ENCODE assay signal across 14 cellular contexts in the genomic region with DNA sequence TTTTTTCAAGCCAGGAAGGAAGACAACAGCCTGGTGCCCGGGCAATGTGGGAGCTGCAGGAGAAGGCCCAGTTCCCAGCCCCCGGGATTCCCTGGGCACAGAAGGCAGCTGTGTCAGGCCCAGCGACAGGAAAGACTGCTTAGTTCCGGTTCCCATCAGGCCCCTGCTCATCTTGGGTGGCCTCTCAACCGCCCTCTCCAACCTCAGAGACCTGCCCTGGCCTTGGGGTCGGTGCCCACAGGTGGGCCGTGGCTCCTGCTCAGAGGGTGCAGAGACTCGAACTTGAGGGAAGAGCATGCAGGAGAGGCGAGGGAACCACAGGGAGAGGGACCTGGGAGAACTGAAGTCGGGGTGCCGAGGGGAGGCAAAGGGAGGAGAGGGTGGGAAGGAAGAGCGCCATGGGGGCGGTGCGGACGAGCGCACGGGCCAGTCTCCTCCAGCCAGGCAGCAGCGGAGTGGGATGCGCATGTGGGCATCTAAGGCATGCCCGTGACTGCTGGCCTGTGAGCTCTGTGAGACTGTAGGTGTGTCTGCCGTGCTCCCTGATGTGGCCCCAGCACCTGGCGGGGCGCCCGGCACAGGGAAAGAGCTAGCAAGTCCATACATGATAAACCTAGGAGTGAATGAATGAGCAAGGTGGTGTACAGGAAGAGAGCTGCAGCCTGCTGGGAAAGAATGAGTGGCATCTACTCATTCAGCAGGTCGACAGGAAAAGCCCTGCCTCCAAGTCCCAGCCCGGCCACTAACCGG. TPM values are rescaled to one million over a fixed set of nuclear protein-coding genes. Genes with fewer than 3 reads are reported as not detected.
A peak's percentile ranks its signal among the peaks of the same experiment; 100 is the strongest.
DNase-seq lines count a peak whose midpoint lies in the region; TF ChIP-seq lines count a peak whose summit lies in the region.
"Had no signal": no experiment of that assay in that cellular context is flagged by ENCODE, and none has a peak within 500 bp of the region (broad histone marks: within the 10 kb centered on the region; RNA-seq: fewer than 3 reads in every experiment).

No MANE protein-coding gene starts in this region.

- H3K4me2 ChIP-seq in GM23248 (ENCODE audit: unreplicated experiment) (no peak overlapping the region), trophoblast cell (ENCODE audit: low read length) (no peak overlapping the region)

- H3K79me2 ChIP-seq in GM23248 (ENCODE audit: insufficient read depth): peaks cover 95% of the 10 kb centered on the region
- peaks cover 2% of the 10 kb centered on the region for H3K79me2 ChIP-seq in trophoblast cell (ENCODE audit: control insufficient read depth, insufficient read depth, low read length, poor library complexity)

- no peaks in the 10 kb centered on the region for H3K9me3 ChIP-seq in GM23248 (ENCODE audit: low read depth)
- H3K9me3 ChIP-seq in endodermal cell (ENCODE audit: control insufficient read depth, low read length): no peaks in the 10 kb centered on the region
- no peaks in the 10 kb centered on the region for H3K9me3 ChIP-seq in trophoblast cell (ENCODE audit: insufficient read depth, low read depth, low read length)
- no peaks in the 10 kb centered on the region for H3K9me3 ChIP-seq in HAP-1

- H3K79me1 ChIP-seq in trophoblast cell (ENCODE audit: low read length): no peaks in the 10 kb centered on the region

- H3K27me3 ChIP-seq in GM23248 (replicated peaks; ENCODE audit: insufficient read depth): no peaks in the 10 kb centered on the region
- H3K27me3 ChIP-seq in endodermal cell (ENCODE audit: control insufficient read depth, insufficient read depth, low read length, poor library complexity, severe bottlenecking): no peaks in the 10 kb centered on the region
- H3K27me3 ChIP-seq in trophoblast cell (ENCODE audit: insufficient read depth, low read length): no peaks in the 10 kb centered on the region
- H3K27me3 ChIP-seq in HAP-1 (ENCODE audit: low read depth): no peaks in the 10 kb centered on the region

- H3K36me3 Mint-ChIP-seq in endodermal cell (ENCODE audit: low read depth): peaks cover 57% of the 10 kb centered on the region

- no peak overlapping the region for H3K4ac ChIP-seq in trophoblast cell (ENCODE audit: low read depth, low read length)

- no peak overlapping the region for H3K9ac ChIP-seq in GM23248
- H3K9ac ChIP-seq in endodermal cell (ENCODE audit: extremely low read depth, low read length, poor library complexity, severe bottlenecking): no peak overlapping the region
- no peak overlapping the region for H3K9ac ChIP-seq in trophoblast cell (ENCODE audit: low read length)

- in situ Hi-C loops in GM23248 (cut with MboI) (no loop called here), HAP-1 (cut with MboI; ENCODE audit: low sequenced_read_pairs) (no loop called here)

- H4K8ac ChIP-seq in trophoblast cell (ENCODE audit: low read depth, low read length): no peak overlapping the region

- no peaks in the 10 kb centered on the region for H3K9me2 ChIP-seq in GM23248 (ENCODE audit: insufficient read depth)

- H3K4me3 ChIP-seq in GM23248 (no peak overlapping the region), endodermal cell (ENCODE audit: low read length) (no peak overlapping the region), trophoblast cell (ENCODE audit: low read depth, low read length) (no peak overlapping the region), HAP-1 (no peak overlapping the region)

- H3K36me3 ChIP-seq in GM23248 (ENCODE audit: low read depth) (peaks cover 68% of the 10 kb centered on the region), endodermal cell (ENCODE audit: control insufficient read depth, insufficient read depth, low read length) (peaks cover 59% of the 10 kb centered on the region), trophoblast cell (ENCODE audit: control insufficient read depth in 1 of 2, insufficient read depth in 2 of 2, low read length in 2 of 2) (peaks cover 67 to 73% of the 10 kb centered on the region in 2 experiments), HAP-1 (replicated peaks) (peaks cover 21% of the 10 kb centered on the region)

- H3K14ac ChIP-seq in trophoblast cell (ENCODE audit: low read length): no peak overlapping the region

- no peak overlapping the region for H3K23ac ChIP-seq in trophoblast cell (ENCODE audit: low read length)

- H4K91ac ChIP-seq in trophoblast cell (ENCODE audit: low read depth, low read length): no peak overlapping the region

- H2BK5ac ChIP-seq in trophoblast cell (ENCODE audit: low read depth, low read length, poor library complexity): no peak overlapping the region

- no peaks in the 10 kb centered on the region for H3K4me1 Mint-ChIP-seq in endodermal cell

- no peak overlapping the region for H2BK12ac ChIP-seq in trophoblast cell (ENCODE audit: low read length)

- H3K27ac ChIP-seq in GM23248 (0 out of 2 replicates have a peak overlapping the region, but pooled peaks have one; percentile 82), endodermal cell (ENCODE audit: low read depth, low read length) (no peak overlapping the region), trophoblast cell (ENCODE audit: low read depth, low read length) (no peak overlapping the region)

- H2AFZ ChIP-seq in GM23248 (no peak overlapping the region), trophoblast cell (ENCODE audit: insufficient read depth, low read length, poor library complexity) (peak overlapping the region; percentile 3)

- no peak for TF ChIP-seq CTCF in endodermal cell (conservative IDR thresholded peaks at IDR 0.05)

- 79 to 86% methylated on average over 20 to 27 of the region's 27 CpGs for WGBS in GM23248 (ENCODE audit: low coverage in 1 of 2, low lambda C conversion rate in 2 of 2, missing lambda C conversion rate in 2 of 2), 2 experiments
- WGBS in endodermal cell (ENCODE audit: insufficient coverage in 1 of 2, insufficient read length in 1 of 2), 2 experiments: 91 to 94% methylated on average over 21 to 27 of the region's 27 CpGs
- no CpG with 5 or more reads among the region's 27 CpGs for WGBS in trophoblast cell (ENCODE audit: extremely low coverage, insufficient coverage, insufficient read length)

- DNase-seq in GM23248 (peak; percentile 8), NCI-H2171 (lab: John Stamatoyannopoulos, UW) (peak; percentile 74), endodermal cell (no peak), trophoblast cell (no peak), HAP-1 (ENCODE audit: low spot score in 2 of 2) (no peak), COLO829 (ENCODE audit: low spot score) (no peak), DMS53 (lab: John Stamatoyannopoulos, UW) (no peak)
- no peak for DNase-seq in activated CD4-positive, CD25-positive, alpha-beta regulatory T cell treated with anti-CD3 and anti-CD28 coated beads, Interleukin-2, amount 50 U/mL, for 72 hours
- DNase-seq: activated CD4-positive, alpha-beta T cell treated with anti-CD3 and anti-CD28 coated beads, Interleukin-2, amount 50 U/mL, for 48 hours; activated gamma-delta T cell; NCI-H446 treated with DMSO at 0.1 percent for 48 hours; stimulated activated CD4-positive, alpha-beta T cell treated with anti-CD3 and anti-CD28 coated beads, Interleukin-2, amount 100 ng/mL, for 48 hours; stimulated activated naive CD4-positive, alpha-beta T cell had no signal

- H4K20me1 ChIP-seq in GM23248 (ENCODE audit: insufficient read depth): no peaks in the 10 kb centered on the region

- H4K12ac ChIP-seq in trophoblast cell (ENCODE audit: low read depth, low read length): no peak overlapping the region

- H3K9me3 Mint-ChIP-seq in endodermal cell: no peaks in the 10 kb centered on the region

- H3K27me3 Mint-ChIP-seq in endodermal cell (ENCODE audit: insufficient read depth): no peaks in the 10 kb centered on the region
- H3K27me3 Mint-ChIP-seq: progenitor cell of endocrine pancreas had no signal

- H2BK120ac ChIP-seq in trophoblast cell (ENCODE audit: insufficient read depth, low read length, poor library complexity): no peak overlapping the region

- H3K18ac ChIP-seq in trophoblast cell (ENCODE audit: low read length): peak overlapping the region; percentile 19

- peak overlapping the region; percentile 44 for H3K27ac Mint-ChIP-seq in endodermal cell

- peaks cover 14% of the 10 kb centered on the region for H3F3A ChIP-seq in GM23248 (ENCODE audit: insufficient read depth)

- no peak overlapping the region for H3K4me3 Mint-ChIP-seq in endodermal cell

- H2AK5ac ChIP-seq in trophoblast cell (ENCODE audit: low read length): no peak overlapping the region

- peaks cover 16% of the 10 kb centered on the region for H3K4me1 ChIP-seq in GM23248 (ENCODE audit: insufficient read depth)
- H3K4me1 ChIP-seq in endodermal cell (ENCODE audit: control insufficient read depth, insufficient read depth, low read length): no peaks in the 10 kb centered on the region
- H3K4me1 ChIP-seq in trophoblast cell (ENCODE audit: control insufficient read depth in 1 of 2, insufficient read depth in 2 of 2, low read length in 2 of 2): peaks cover 8 to 9% of the 10 kb centered on the region in 2 experiments
- H3K4me1 ChIP-seq in HAP-1: no peaks in the 10 kb centered on the region

RNA-seq across cellular contexts. Expression of gene SSH1, which starts 42.7 kb away (rescaled TPM):
- total RNA-seq in GM23248 (2014; rRNA removed; shearing (Covaris generic)): 21.9 and 33.5 TPM in 2 replicates
- 44.0 and 49.0 TPM in 2 replicates for polyA plus RNA-seq in GM23248 (2016; fragmentation: Nextera tagmentation; extraction: Ambion mirVana)
- total RNA-seq in endodermal cell: 10 to 100 TPM; 27.1 to 28.3 TPM
- 16.6 TPM for polyA plus RNA-seq in endodermal cell (2013, experiment 1 of 2)
- 20.3 TPM for polyA plus RNA-seq in endodermal cell (2013, experiment 2 of 2)
- polyA plus RNA-seq in trophoblast cell (2013): 28.2 and 30.2 TPM in 2 replicates

Comparison
In these comparisons a context has a peak if more than half of its experiments do, and no peak if none do; other contexts are left out.
1. DNase-seq: peak in GM23248 (single experiment) and NCI-H2171 (single experiment); none in endodermal cell (single experiment), trophoblast cell (0 of 2), HAP-1 (0 of 2), COLO829 (single experiment), DMS53 (single experiment) and activated CD4-positive, CD25-positive, alpha-beta regulatory T cell treated with anti-CD3 and anti-CD28 coated beads, Interleukin-2, amount 50 U/mL, for 72 hours (single experiment).